In genomic region chr12:93316623-93316971, GRCh38 we compare ENCODE assay signal across 17 cellular contexts.
A peak's percentile ranks its signal among the peaks of the same experiment; 100 is the strongest.
DNase-seq lines count a peak whose midpoint lies in the region; ATAC-seq and TF ChIP-seq lines count a peak whose summit lies in the region.
"Had no signal": no experiment of that assay in that cellular context is flagged by ENCODE, and none has a peak within 500 bp of the region (broad histone marks: within the 10 kb centered on the region; RNA-seq: fewer than 3 reads in every experiment).

No MANE protein-coding gene starts in this region.

- POLR2A ChIA-PET in HEK293T (lab: Yijun Ruan, JAX), result no interaction called here

- no peak overlapping the region for H3K9ac ChIP-seq in colonic mucosa (ENCODE audit: low read depth in 2 of 2, low read length in 2 of 2)
- H3K9ac ChIP-seq: KMS-11 had no signal

- H3K4me1 ChIP-seq in colonic mucosa, result no peaks in the 10 kb centered on the region
- peaks cover 0 to 35% (median 9%) of the 10 kb centered on the region in 4 donors for H3K4me1 ChIP-seq in transverse colon

- TF ChIP-seq POLR2A in transverse colon (IDR thresholded peaks at IDR 0.05), result no peak

- WGBS in transverse colon (ENCODE audit: low coverage in 1 of 2), 2 donors, result 92 to 100% methylated on average over 1 of the region's 1 CpG

- H3K36me3 ChIP-seq in colonic mucosa (no peaks in the 10 kb centered on the region), transverse colon (no peaks in the 10 kb centered on the region)
- H3K36me3 ChIP-seq: Peyer's patch had no signal

- in situ Hi-C loops in transverse colon (cut with MboI; ENCODE audit: low pct_ligation_motif_present in 1 of 4, low pct_unique_long_range_greater_than_20kb in 1 of 4, low sequenced_read_pairs in 3 of 4) (no loop called here), KBM-7 (cut with MboI; ENCODE audit: low pct_unique_long_range_greater_than_20kb, low sequenced_read_pairs) (no loop called here)

- H3K4me3 ChIP-seq in colonic mucosa (no peak overlapping the region), transverse colon (no peak overlapping the region)
- H3K4me3 ChIP-seq: GM23338 had no signal

- H3K27ac ChIP-seq in colonic mucosa, result peak overlapping the region; percentile 21
- H3K27ac ChIP-seq in transverse colon, result peak overlapping the region; percentile 56 to 86 (median 81)
- H3K27ac ChIP-seq: KMS-11 had no signal

- TF ChIP-seq CTCF in colonic mucosa (IDR thresholded peaks at IDR 0.05) (no peak), transverse colon (IDR thresholded peaks at IDR 0.05) (no peak)

- TF ChIP-seq EP300 in transverse colon (IDR thresholded peaks at IDR 0.05; ENCODE audit: low read depth), result no peak

- no peaks in the 10 kb centered on the region for H3K27me3 ChIP-seq in colonic mucosa
- H3K27me3 ChIP-seq in transverse colon, result no peaks in the 10 kb centered on the region
- H3K27me3 ChIP-seq: Peyer's patch had no signal

- intact Hi-C loops in colonic mucosa (cut with DNase I) (loop anchor here (10.0 kb wide), 1 partner anchor 222 kb away; no protein-coding TSS in a partner anchor), transverse colon (cut with DNase I; ENCODE audit: low total_unique reads) (no loop called here)

- no peak for ATAC-seq in GM18907 (IDR thresholded peaks at IDR 0.05; ENCODE audit: unreplicated experiment)
- ATAC-seq: GM23338 had no signal

- CTCF ChIA-PET in HEK293T (lab: Yijun Ruan, JAX), result no interaction called here

- H3K9me3 ChIP-seq in colonic mucosa, result no peaks in the 10 kb centered on the region
- H3K9me3 ChIP-seq in transverse colon, result no peaks in the 10 kb centered on the region
- H3K9me3 ChIP-seq: Peyer's patch had no signal

- DNase-seq in CMK (ENCODE audit: low read depth) (peak; percentile 35), HEK293T (ENCODE audit: extremely low spot score) (no peak), colonic mucosa (no peak), transverse colon (no peak), mucosa of gallbladder (ENCODE audit: low spot score) (no peak), KBM-7 (no peak)
- DNase-seq: C1 segment of cervical spinal cord; CD4-positive, alpha-beta memory T cell; H9; MM.1S; NCI-H446; NCI-H524 treated with DMSO at 0.1 percent for 48 hours; SHP77 treated with DMSO at 0.1 percent for 48 hours had no signal

TF ChIP-seq in HEK293T, 16 proteins besides CTCF, POLR2A, EP300 and RAD21:
- TF ChIP-seq ZNF384 (IDR thresholded peaks at IDR 0.05) (peak; percentile 40; the same call in 1 of the 2 replicates), CTBP1 (IDR thresholded peaks at IDR 0.05; ENCODE audit: borderline replicate concordance) (no peak)
